8 cellular contexts compared by ENCODE assay signal in genomic region chr22:21000215-21000986, GRCh38. TPM values are rescaled to one million over a fixed set of nuclear protein-coding genes. Genes with fewer than 3 reads are reported as not detected.
A peak's percentile ranks its signal among the peaks of the same experiment; 100 is the strongest.
DNase-seq lines count a peak whose midpoint lies in the region; ATAC-seq and TF ChIP-seq lines count a peak whose summit lies in the region.

No MANE protein-coding gene starts in this region.

- H3K27me3 Mint-ChIP-seq in activated naive CD4-positive, alpha-beta T cell treated with anti-CD3 and anti-CD28 coated beads for 36 hours (ENCODE audit: low read depth): no peaks in the 10 kb centered on the region
- no peaks in the 10 kb centered on the region for H3K27me3 Mint-ChIP-seq in activated T-cell treated with anti-CD3 and anti-CD28 coated beads, Interleukin-2, amount 50 U/mL, for 72 hours (ENCODE audit: low read depth)

- H3K36me3 Mint-ChIP-seq in activated naive CD4-positive, alpha-beta T cell treated with anti-CD3 and anti-CD28 coated beads for 36 hours (ENCODE audit: low read depth): peaks cover 12% of the 10 kb centered on the region
- peaks cover 0 to 2% of the 10 kb centered on the region in 2 donors for H3K36me3 Mint-ChIP-seq in activated T-cell treated with anti-CD3 and anti-CD28 coated beads, Interleukin-2, amount 50 U/mL, for 72 hours (ENCODE audit: insufficient read depth in 2 of 2)

- peaks cover 0 to 47% (median 42%) of the 10 kb centered on the region in 3 donors for H3K36me3 ChIP-seq in tibial artery

- peaks cover 10 to 37% (median 32%) of the 10 kb centered on the region in 4 donors for H3K4me1 ChIP-seq in tibial artery

- no peak for DNase-seq in activated naive CD4-positive, alpha-beta T cell treated with anti-CD3 and anti-CD28 coated beads for 36 hours
- DNase-seq in activated naive CD4-positive, alpha-beta T cell treated with anti-CD3 and anti-CD28 coated beads, Interleukin-2, amount 50 U/mL, for 16 hours: no peak
- no peak for DNase-seq in activated T-cell treated with anti-CD3 and anti-CD28 coated beads, Interleukin-2, amount 50 U/mL, for 72 hours
- DNase-seq in kidney tubule cell (ENCODE audit: low spot score): peak; percentile 30
- DNase-seq in tibial artery: no peak

- H3K27me3 ChIP-seq in tibial artery: no peaks in the 10 kb centered on the region

- CTCF ChIA-PET in activated naive CD4-positive, alpha-beta T cell treated with anti-CD3 and anti-CD28 coated beads for 36 hours (lab: Charles Lee): interaction anchor here (1.1 kb wide), 1 partner anchor 40 kb away, joined by 3 read pairs; no protein-coding TSS in a partner anchor

- H3K4me3 Mint-ChIP-seq in activated naive CD4-positive, alpha-beta T cell treated with anti-CD3 and anti-CD28 coated beads for 36 hours: peak overlapping the region; percentile 89
- H3K4me3 Mint-ChIP-seq in activated T-cell treated with anti-CD3 and anti-CD28 coated beads, Interleukin-2, amount 50 U/mL, for 72 hours: peak overlapping the region; percentile 89 to 99

- no peak for ATAC-seq in activated T-cell treated with anti-CD3 and anti-CD28 coated beads, Interleukin-2, amount 50 U/mL, for 72 hours (replicated peaks in 1 of 2)
- ATAC-seq in GM18511 (IDR thresholded peaks at IDR 0.05; ENCODE audit: unreplicated experiment) (no peak), HG02678 (IDR thresholded peaks at IDR 0.05; ENCODE audit: unreplicated experiment) (no peak), GM18519 (IDR thresholded peaks at IDR 0.05; ENCODE audit: low FRiP score, unreplicated experiment) (no peak)

- H3K4me1 Mint-ChIP-seq in activated naive CD4-positive, alpha-beta T cell treated with anti-CD3 and anti-CD28 coated beads for 36 hours (ENCODE audit: low read depth): peaks cover 28% of the 10 kb centered on the region
- peaks cover 35% of the 10 kb centered on the region for H3K4me1 Mint-ChIP-seq in activated T-cell treated with anti-CD3 and anti-CD28 coated beads, Interleukin-2, amount 50 U/mL, for 72 hours (ENCODE audit: low read depth)

- H3K9me3 Mint-ChIP-seq in activated naive CD4-positive, alpha-beta T cell treated with anti-CD3 and anti-CD28 coated beads for 36 hours: no peaks in the 10 kb centered on the region
- H3K9me3 Mint-ChIP-seq in activated T-cell treated with anti-CD3 and anti-CD28 coated beads, Interleukin-2, amount 50 U/mL, for 72 hours: no peaks in the 10 kb centered on the region

- peak overlapping the region; percentile 71 to 74 for H3K4me3 ChIP-seq in tibial artery

- H3K27ac ChIP-seq in tibial artery: peak overlapping the region; percentile 97

- intact Hi-C loops in activated naive CD4-positive, alpha-beta T cell treated with anti-CD3 and anti-CD28 coated beads for 36 hours (cut with micrococcal nuclease): loop anchor here (5.0 to 10.0 kb wide), 4 partner anchors 38 to 864 kb away; partner anchors contain the start of gene MAPK1
- intact Hi-C loops in tibial artery (cut with DNase I; ENCODE audit: low total_unique reads): no loop called here

- no peak for TF ChIP-seq CTCF in tibial artery (IDR thresholded peaks at IDR 0.05)

- peak overlapping the region; percentile 96 for H3K27ac Mint-ChIP-seq in activated naive CD4-positive, alpha-beta T cell treated with anti-CD3 and anti-CD28 coated beads for 36 hours
- peak overlapping the region; percentile 81 for H3K27ac Mint-ChIP-seq in activated T-cell treated with anti-CD3 and anti-CD28 coated beads, Interleukin-2, amount 50 U/mL, for 72 hours

- H3K9me3 ChIP-seq in tibial artery: no peaks in the 10 kb centered on the region

RNA-seq across cellular contexts. Expression of gene THAP7, which starts 1.5 kb away (rescaled TPM):
- 10 to 100 TPM; 20.4 to 21.2 TPM for total RNA-seq in activated naive CD4-positive, alpha-beta T cell treated with anti-CD3 and anti-CD28 coated beads for 36 hours
- total RNA-seq in activated T-cell treated with anti-CD3 and anti-CD28 coated beads, Interleukin-2, amount 50 U/mL, for 72 hours: 10 to 100 TPM; 29.5 to 31.2 TPM

RNA-seq across cellular contexts. Expression of gene P2RX6, which starts 14.6 kb away (rescaled TPM):
- total RNA-seq in activated naive CD4-positive, alpha-beta T cell treated with anti-CD3 and anti-CD28 coated beads for 36 hours: under 1 TPM in 1 of 2 experiments, not detected in 1; 0.12 TPM
- under 1 TPM; 0.29 to 0.30 TPM for total RNA-seq in activated T-cell treated with anti-CD3 and anti-CD28 coated beads, Interleukin-2, amount 50 U/mL, for 72 hours

RNA-seq across cellular contexts. Expression of gene LZTR1, which starts 18.3 kb away (rescaled TPM):
- total RNA-seq in activated naive CD4-positive, alpha-beta T cell treated with anti-CD3 and anti-CD28 coated beads for 36 hours: 10 to 100 TPM; 23.1 to 27.4 TPM
- 10 to 100 TPM; 30.6 to 42.8 TPM for total RNA-seq in activated T-cell treated with anti-CD3 and anti-CD28 coated beads, Interleukin-2, amount 50 U/mL, for 72 hours

RNA-seq across cellular contexts. Expression of gene SLC7A4, which starts 32.0 kb away (rescaled TPM):
- total RNA-seq in activated naive CD4-positive, alpha-beta T cell treated with anti-CD3 and anti-CD28 coated beads for 36 hours: not detected
- total RNA-seq in activated T-cell treated with anti-CD3 and anti-CD28 coated beads, Interleukin-2, amount 50 U/mL, for 72 hours: not detected

RNA-seq across cellular contexts. Expression of gene AIFM3, which starts 33.3 kb away (rescaled TPM):
- under 1 TPM; 0.07 to 0.10 TPM for total RNA-seq in activated naive CD4-positive, alpha-beta T cell treated with anti-CD3 and anti-CD28 coated beads for 36 hours
- under 1 TPM in 1 of 2 donors, not detected in 1; 0.58 TPM for total RNA-seq in activated T-cell treated with anti-CD3 and anti-CD28 coated beads, Interleukin-2, amount 50 U/mL, for 72 hours
